In genomic region chr19:54949412-54949811, GRCh38 we compare ENCODE assay signal across 1 cellular context.
TF ChIP-seq lines count a peak whose summit lies in the region.

No MANE protein-coding gene starts in this region.

TF ChIP-seq in GM12878, 131 proteins besides CTCF, POLR2A, EP300 and RAD21:
- TF ChIP-seq POU2F2 (IDR thresholded peaks at IDR 0.05; ENCODE audit: borderline replicate concordance, low read depth, low read length): peak; percentile 68; the same call in 2 of the 3 replicates
- no peak for TF ChIP-seq ASH2L (IDR thresholded peaks at IDR 0.05; ENCODE audit: borderline replicate concordance, low read depth)
